In genomic region chr3:69288161-69288895, GRCh38 we compare ENCODE assay signal across 8 cellular contexts.
A peak's percentile ranks its signal among the peaks of the same experiment; 100 is the strongest.
DNase-seq lines count a peak whose midpoint lies in the region; ATAC-seq, FAIRE-seq and TF ChIP-seq lines count a peak whose summit lies in the region.

No MANE protein-coding gene starts in this region.

- peak overlapping the region; percentile 8 for H3K4me3 Mint-ChIP-seq in Calu3 (ENCODE audit: low read depth, unreplicated experiment)

- H3K4me1 Mint-ChIP-seq in Calu3 (ENCODE audit: low read depth, unreplicated experiment): peaks cover 14% of the 10 kb centered on the region

- no peaks in the 10 kb centered on the region for H3K27me3 Mint-ChIP-seq in Calu3 (ENCODE audit: unreplicated experiment)

- no peak overlapping the region for H3K9ac ChIP-seq in SK-N-SH
- H3K9ac ChIP-seq in keratinocyte (ENCODE audit: control insufficient read depth, extremely low read depth, insufficient read depth, low read length): peak overlapping the region; percentile 76

- no peaks in the 10 kb centered on the region for H3K9me2 ChIP-seq in SK-N-SH

- H3K27me3 ChIP-seq in SK-N-SH (ENCODE audit: insufficient read depth) (no peaks in the 10 kb centered on the region), keratinocyte (ENCODE audit: control insufficient read depth, extremely low read depth, insufficient read depth, low read length) (no peaks in the 10 kb centered on the region)

- no peak for TF ChIP-seq POLR2A in H54 (IDR thresholded peaks at IDR 0.05; ENCODE audit: low read depth, low read length)

- H3K4me3 ChIP-seq in SK-N-SH (ENCODE audit: low read depth in 2 of 2, low read length in 1 of 2): no peak overlapping the region
- peak overlapping the region in 2 of 3 experiments; percentile 1 to 29 for H3K4me3 ChIP-seq in keratinocyte (ENCODE audit: control insufficient read depth in 2 of 3, extremely low read depth in 1 of 3, insufficient read depth in 2 of 3, low read depth in 1 of 3, low read length in 3 of 3)

- peak overlapping the region; percentile 18; the same call in 1 of the 2 replicates for H3K4me2 ChIP-seq in SK-N-SH
- H3K4me2 ChIP-seq in keratinocyte (ENCODE audit: control insufficient read depth, extremely low read depth, insufficient read depth, low read depth, low read length): peak overlapping the region; percentile 73

- H2AFZ ChIP-seq in SK-N-SH (ENCODE audit: low read depth): no peak overlapping the region
- peak overlapping the region; percentile 77 for H2AFZ ChIP-seq in keratinocyte (ENCODE audit: control insufficient read depth, low read length)

- H3K9me1 ChIP-seq in keratinocyte (ENCODE audit: control insufficient read depth, extremely low read depth, insufficient read depth, low read length): no peaks in the 10 kb centered on the region

- H3K36me3 ChIP-seq in SK-N-SH (replicated peaks in 1 of 2; ENCODE audit: control insufficient read depth in 1 of 2, insufficient read depth in 2 of 2, low read length in 1 of 2) (peaks cover 0 to 10% of the 10 kb centered on the region in 2 experiments), keratinocyte (ENCODE audit: control insufficient read depth in 2 of 2, extremely low read depth in 1 of 2, insufficient read depth in 2 of 2, low read length in 2 of 2) (peaks cover 3 to 31% of the 10 kb centered on the region in 2 experiments)

- peak overlapping the region; percentile 71 for H3K27ac Mint-ChIP-seq in Calu3 (ENCODE audit: unreplicated experiment)

- POLR2A ChIA-PET in SK-N-SH (lab: Yijun Ruan, JAX): no interaction called here

- TF ChIP-seq CTCF in Calu3 (IDR thresholded peaks at IDR 0.05; ENCODE audit: unreplicated experiment): no peak
- no peak for TF ChIP-seq CTCF in SK-N-SH (IDR thresholded peaks at IDR 0.05)
- TF ChIP-seq CTCF in keratinocyte (optimal IDR thresholded peaks at IDR 0.05 in 1 of 3, IDR thresholded peaks at IDR 0.05 in 1 of 3, conservative IDR thresholded peaks at IDR 0.05 in 1 of 3; ENCODE audit: extremely low read depth in 1 of 3, insufficient read depth in 2 of 3, low read length in 3 of 3): no peak

- no peaks in the 10 kb centered on the region for H4K20me1 ChIP-seq in SK-N-SH (ENCODE audit: insufficient read depth)
- no peaks in the 10 kb centered on the region for H4K20me1 ChIP-seq in keratinocyte (ENCODE audit: control insufficient read depth, extremely low read depth, insufficient read depth, low read length)

- TF ChIP-seq EP300 in SK-N-SH (IDR thresholded peaks at IDR 0.05; ENCODE audit: borderline replicate concordance in 1 of 2, low read depth in 1 of 2, low read length in 1 of 2): no peak

- TF ChIP-seq RAD21 in SK-N-SH (IDR thresholded peaks at IDR 0.05; ENCODE audit: low read length): no peak

- CTCF ChIA-PET in Calu3 (lab: Charles Lee): interaction anchor here (0.6 to 1.4 kb wide), 6 partner anchors 9 to 264 kb away, joined by 3 to 12 read pairs (median 4); no protein-coding TSS in a partner anchor
- CTCF ChIA-PET in SK-N-SH (lab: Yijun Ruan, JAX): interaction anchor here (1.5 to 2.8 kb wide), 3 partner anchors 18 to 127 kb away, joined by 6 to 11 read pairs (median 7); no protein-coding TSS in a partner anchor

- H3K27ac ChIP-seq in SK-N-SH (ENCODE audit: low read depth in 2 of 2, low read length in 1 of 2) (peak overlapping the region in 1 of 2 experiments; percentile 58; a peak in 2 of 4 replicates), keratinocyte (ENCODE audit: control insufficient read depth, insufficient read depth, low read length) (peak overlapping the region; percentile 93)

- H3K9me3 ChIP-seq in SK-N-SH (no peaks in the 10 kb centered on the region), keratinocyte (ENCODE audit: control insufficient read depth, low read depth, low read length) (no peaks in the 10 kb centered on the region)

- FAIRE-seq in keratinocyte (lab: Jason Lieb, UNC): peak; percentile 71
- FAIRE-seq in H54 (lab: Jason Lieb, UNC): no peak

- H3K79me2 ChIP-seq in SK-N-SH (ENCODE audit: insufficient read depth): no peaks in the 10 kb centered on the region
- peaks cover 3% of the 10 kb centered on the region for H3K79me2 ChIP-seq in keratinocyte (ENCODE audit: control insufficient read depth, insufficient read depth, low read length)

- no TSS peak for BruUV-seq in Calu3 (replicated peaks; lab: Mats Ljungman, UMichigan)

- peaks cover 20% of the 10 kb centered on the region for H3F3A ChIP-seq in SK-N-SH (replicated peaks; ENCODE audit: insufficient read depth)

- DNase-seq in Calu3: peak; percentile 20
- DNase-seq in SK-N-SH: no peak
- DNase-seq in keratinocyte (ENCODE audit: low read depth, low spot score): no peak
- DNase-seq in epidermal melanocyte (ENCODE audit: insufficient read length, low spot score): no peak
- no peak for DNase-seq in SHP77 treated with DMSO at 0.1 percent for 48 hours (lab: John Stamatoyannopoulos, UW)
- no peak for DNase-seq in H54 (ENCODE audit: insufficient read length, low spot score)

- intact Hi-C loops in Calu3 (cut with micrococcal nuclease; ENCODE audit: unreplicated experiment): no loop called here

- peaks cover 7 to 9% of the 10 kb centered on the region in 2 experiments; a peak in 3 of 4 replicates for H3K4me1 ChIP-seq in SK-N-SH (ENCODE audit: control insufficient read depth in 1 of 2, insufficient read depth in 2 of 2, low read depth in 1 of 2, low read length in 1 of 2)
- peaks cover 43% of the 10 kb centered on the region for H3K4me1 ChIP-seq in keratinocyte (ENCODE audit: control insufficient read depth, extremely low read depth, insufficient read depth, low read length)

- ATAC-seq in GM21528 (IDR thresholded peaks at IDR 0.05; ENCODE audit: low FRiP score, unreplicated experiment): peak; percentile 67
- ATAC-seq in GM19452 (IDR thresholded peaks at IDR 0.05; ENCODE audit: unreplicated experiment): no peak

- WGBS in SK-N-SH (ENCODE audit: low lambda C conversion rate): 86% methylated on average over 12 of the region's 12 CpGs

- no peaks in the 10 kb centered on the region for H3K36me3 Mint-ChIP-seq in Calu3 (ENCODE audit: insufficient read depth, unreplicated experiment)

- dilution Hi-C loops in keratinocyte (cut with MboI; ENCODE audit: extremely low pct_ligation_motif_present, low sequenced_read_pairs): no loop called here

- H3K9me3 Mint-ChIP-seq in Calu3 (ENCODE audit: low read depth, unreplicated experiment): no peaks in the 10 kb centered on the region

TF ChIP-seq in SK-N-SH, 30 proteins besides CTCF, POLR2A, EP300 and RAD21:
- TF ChIP-seq, protein P1, sequence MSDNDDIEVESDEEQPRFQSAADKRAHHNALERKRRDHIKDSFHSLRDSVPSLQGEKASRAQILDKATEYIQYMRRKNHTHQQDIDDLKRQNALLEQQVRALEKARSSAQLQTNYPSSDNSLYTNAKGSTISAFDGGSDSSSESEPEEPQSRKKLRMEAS (IDR thresholded peaks at IDR 0.05; ENCODE audit: low read depth): no peak
- TF ChIP-seq PBX3 (IDR thresholded peaks at IDR 0.05): peak; percentile 51; the same call in 1 of the 2 replicates
- no peak for TF ChIP-seq GABPA (IDR thresholded peaks at IDR 0.05; ENCODE audit: low read depth)
- TF ChIP-seq CHD2 (IDR thresholded peaks at IDR 0.05; ENCODE audit: low read length, partially characterized antibody): no peak
- no peak for TF ChIP-seq TAF1 (IDR thresholded peaks at IDR 0.05; ENCODE audit: borderline replicate concordance, low read depth, low read length)
- TF ChIP-seq RXRA (IDR thresholded peaks at IDR 0.05; ENCODE audit: borderline replicate concordance, low read depth): no peak
- TF ChIP-seq TEAD4 (IDR thresholded peaks at IDR 0.05; ENCODE audit: borderline replicate concordance, insufficient read depth): no peak
- TF ChIP-seq, protein P2, sequence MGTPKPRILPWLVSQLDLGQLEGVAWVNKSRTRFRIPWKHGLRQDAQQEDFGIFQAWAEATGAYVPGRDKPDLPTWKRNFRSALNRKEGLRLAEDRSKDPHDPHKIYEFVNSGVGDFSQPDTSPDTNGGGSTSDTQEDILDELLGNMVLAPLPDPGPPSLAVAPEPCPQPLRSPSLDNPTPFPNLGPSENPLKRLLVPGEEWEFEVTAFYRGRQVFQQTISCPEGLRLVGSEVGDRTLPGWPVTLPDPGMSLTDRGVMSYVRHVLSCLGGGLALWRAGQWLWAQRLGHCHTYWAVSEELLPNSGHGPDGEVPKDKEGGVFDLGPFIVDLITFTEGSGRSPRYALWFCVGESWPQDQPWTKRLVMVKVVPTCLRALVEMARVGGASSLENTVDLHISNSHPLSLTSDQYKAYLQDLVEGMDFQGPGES (IDR thresholded peaks at IDR 0.05; ENCODE audit: low read depth, low read length): no peak
- peak; percentile 21; the same call in 1 of the 2 replicates for TF ChIP-seq NFIC (IDR thresholded peaks at IDR 0.05; ENCODE audit: borderline replicate concordance)

Comparison
In these comparisons a context has a peak if more than half of its experiments do, and no peak if none do; other contexts are left out.
1. H3K4me3 ChIP-seq: peak in keratinocyte (2 of 3); none in SK-N-SH (0 of 2).